In the genomic region with DNA sequence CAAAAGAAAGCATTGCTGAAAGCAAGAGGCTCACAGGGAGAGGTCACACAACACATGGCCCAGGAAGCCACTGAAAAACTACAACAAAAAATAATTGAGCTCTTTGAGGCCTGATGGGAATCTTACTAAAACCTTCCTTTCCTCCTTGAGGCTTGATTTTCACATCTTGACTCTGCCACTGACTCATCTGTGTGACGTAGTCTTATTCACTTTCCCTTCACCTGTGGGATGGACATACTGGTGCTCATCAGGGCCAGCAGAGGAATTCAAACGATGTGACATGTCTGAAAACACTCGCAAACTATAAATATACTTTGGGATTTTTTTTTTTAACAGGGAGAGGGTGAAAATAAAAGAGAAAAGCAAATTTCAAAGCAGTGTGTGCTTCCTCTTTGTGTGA, we compare ENCODE assay signal across 12 cellular contexts.
DNase-seq lines count a peak whose midpoint lies in the region; ATAC-seq and TF ChIP-seq lines count a peak whose summit lies in the region.
"Had no signal": no experiment of that assay in that cellular context is flagged by ENCODE, and none has a peak within 500 bp of the region (broad histone marks: within the 10 kb centered on the region; RNA-seq: fewer than 3 reads in every experiment).

No MANE protein-coding gene starts in this region.

- H3K27ac ChIP-seq in BLaER1 treated with 17β-estradiol and CSF1 and Interleukin-3, amounts not matched to agents 10 nM and 100 nM = no peak overlapping the region
- no peak overlapping the region for H3K27ac ChIP-seq in RWPE2 (ENCODE audit: poor library complexity, severe bottlenecking)
- H3K27ac ChIP-seq in foreskin keratinocyte = no peak overlapping the region
- H3K27ac ChIP-seq in smooth muscle cell (ENCODE audit: low read depth) = peak overlapping the region; percentile 45

- no peak overlapping the region for H3K4me3 ChIP-seq in BLaER1 treated with 17β-estradiol and CSF1 and Interleukin-3, amounts not matched to agents 10 nM and 100 nM
- H3K4me3 ChIP-seq in RWPE2 (ENCODE audit: severe bottlenecking) = no peak overlapping the region
- H3K4me3 ChIP-seq in smooth muscle cell = no peak overlapping the region
- H3K4me3 ChIP-seq: GM12878, HAP-1 had no signal

- peak; percentile 52; the same call in 1 of the 3 replicates for ATAC-seq in RWPE2 (ENCODE audit: low read depth)
- ATAC-seq in foreskin keratinocyte = peak; percentile 37
- ATAC-seq in GM18861 (IDR thresholded peaks at IDR 0.05; ENCODE audit: unreplicated experiment) = no peak
- ATAC-seq: CD8-positive, alpha-beta T cell; GM12878 had no signal

- no peaks in the 10 kb centered on the region for H3F3A ChIP-seq in smooth muscle cell (ENCODE audit: low read depth)

- H3K4me1 ChIP-seq in BLaER1 treated with 17β-estradiol and CSF1 and Interleukin-3, amounts not matched to agents 10 nM and 100 nM = peaks cover 15 to 35% (median 20%) of the 10 kb centered on the region in 10 experiments
- no peaks in the 10 kb centered on the region for H3K4me1 ChIP-seq in RWPE2 (ENCODE audit: insufficient read depth, poor library complexity, severe bottlenecking)
- H3K4me1 ChIP-seq in foreskin keratinocyte = no peaks in the 10 kb centered on the region
- no peaks in the 10 kb centered on the region for H3K4me1 ChIP-seq in smooth muscle cell (ENCODE audit: low read depth)
- H3K4me1 ChIP-seq: HAP-1 had no signal

- no peak overlapping the region for H3K9ac ChIP-seq in BLaER1 treated with 17β-estradiol and CSF1 and Interleukin-3, amounts not matched to agents 10 nM and 100 nM
- H3K9ac ChIP-seq in smooth muscle cell (ENCODE audit: low read depth) = no peak overlapping the region

- no peaks in the 10 kb centered on the region for H3K79me2 ChIP-seq in smooth muscle cell (ENCODE audit: low read depth)

- TF ChIP-seq CTCF in RWPE2 (IDR thresholded peaks at IDR 0.05; ENCODE audit: poor library complexity, severe bottlenecking) = no peak
- TF ChIP-seq CTCF in foreskin keratinocyte (conservative IDR thresholded peaks at IDR 0.05) = no peak
- no peak for TF ChIP-seq CTCF in smooth muscle cell (IDR thresholded peaks at IDR 0.05; ENCODE audit: borderline replicate concordance, insufficient read depth, poor library complexity, severe bottlenecking)

- H4K20me1 ChIP-seq in BLaER1 treated with 17β-estradiol and CSF1 and Interleukin-3, amounts not matched to agents 10 nM and 100 nM = no peaks in the 10 kb centered on the region
- no peaks in the 10 kb centered on the region for H4K20me1 ChIP-seq in smooth muscle cell (ENCODE audit: low read depth)

- H3K27me3 ChIP-seq in BLaER1 treated with 17β-estradiol and CSF1 and Interleukin-3, amounts not matched to agents 10 nM and 100 nM = no peaks in the 10 kb centered on the region
- H3K27me3 ChIP-seq in RWPE2 (ENCODE audit: insufficient read depth, poor library complexity, severe bottlenecking) (peaks cover 18% of the 10 kb centered on the region), foreskin keratinocyte (no peaks in the 10 kb centered on the region), smooth muscle cell (ENCODE audit: low read depth) (no peaks in the 10 kb centered on the region)

- no peaks in the 10 kb centered on the region for H3K36me3 ChIP-seq in BLaER1 treated with 17β-estradiol and CSF1 and Interleukin-3, amounts not matched to agents 10 nM and 100 nM
- H3K36me3 ChIP-seq in RWPE2 (ENCODE audit: low read depth) = no peaks in the 10 kb centered on the region
- no peaks in the 10 kb centered on the region for H3K36me3 ChIP-seq in smooth muscle cell (ENCODE audit: low read depth)
- H3K36me3 ChIP-seq: HAP-1 had no signal

- no peak overlapping the region for H2AFZ ChIP-seq in smooth muscle cell (ENCODE audit: low read depth)

- 51% methylated on average over 3 of the region's 3 CpGs for WGBS in smooth muscle cell (ENCODE audit: low lambda C conversion rate)

- peak overlapping the region in 10 of 11 experiments; percentile 25 to 88 (median 65); a peak in 17 of 22 replicates for H3K4me2 ChIP-seq in BLaER1 treated with 17β-estradiol and CSF1 and Interleukin-3, amounts not matched to agents 10 nM and 100 nM
- no peak overlapping the region for H3K4me2 ChIP-seq in smooth muscle cell

- H3K9me3 ChIP-seq in BLaER1 treated with 17β-estradiol and CSF1 and Interleukin-3, amounts not matched to agents 10 nM and 100 nM (replicated peaks in 1 of 11) = peaks cover 0 to 17% (median 0%) of the 10 kb centered on the region in 11 experiments; a peak in 5 of 22 replicates
- no peaks in the 10 kb centered on the region for H3K9me3 ChIP-seq in RWPE2 (ENCODE audit: severe bottlenecking)
- H3K9me3 ChIP-seq in smooth muscle cell (replicated peaks; ENCODE audit: low read depth) = no peaks in the 10 kb centered on the region
- H3K9me3 ChIP-seq: HAP-1 had no signal

- DNase-seq in RWPE2 (ENCODE audit: low spot score) (no peak), foreskin keratinocyte (peak in 1 of 2 donors; percentile 28), smooth muscle cell (lab: John Stamatoyannopoulos, UW; ENCODE audit: unreplicated experiment) (no peak), EL (no peak), DMS 273 treated with DMSO at 0.1 percent for 48 hours (lab: John Stamatoyannopoulos, UW) (no peak)
- DNase-seq: CD8-positive, alpha-beta T cell; COR-L47; GOT3 had no signal
